In the genomic region with DNA sequence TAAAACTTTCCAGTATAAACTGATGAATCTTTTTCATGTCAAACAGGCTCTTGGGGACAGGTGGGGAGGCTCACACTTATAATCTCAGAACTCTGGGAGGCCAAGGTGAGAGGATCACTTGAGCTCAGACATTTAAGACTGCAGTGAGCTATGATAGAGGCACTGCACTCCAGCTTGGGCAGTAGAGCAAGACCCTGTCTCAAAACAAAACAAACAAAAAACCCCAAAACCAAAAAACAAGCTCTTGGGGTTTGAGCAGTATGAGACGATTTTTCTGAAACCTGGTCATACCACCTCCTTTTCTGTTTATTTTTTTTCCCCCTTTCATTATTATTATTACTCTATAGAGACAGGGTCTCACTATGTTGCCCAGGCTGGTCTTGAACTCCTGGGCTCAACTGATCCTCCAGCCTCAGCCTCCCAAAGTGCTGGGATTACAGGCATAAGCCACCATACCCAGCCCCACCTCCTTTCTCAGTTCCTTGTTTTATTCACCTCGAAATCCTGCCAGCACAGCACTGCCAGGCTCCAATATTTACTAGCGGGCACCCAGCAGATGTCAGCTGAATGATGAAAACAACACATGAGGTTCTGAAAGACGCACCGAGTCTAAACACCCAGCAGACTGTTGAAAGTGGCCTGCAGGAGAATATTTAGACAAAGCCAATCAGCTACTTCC, we compare ENCODE assay signal across 9 cellular contexts.
DNase-seq lines count a peak whose midpoint lies in the region; ATAC-seq lines count a peak whose summit lies in the region.
"Had no signal": no experiment of that assay in that cellular context is flagged by ENCODE, and none has a peak within 500 bp of the region (broad histone marks: within the 10 kb centered on the region; RNA-seq: fewer than 3 reads in every experiment).

No MANE protein-coding gene starts in this region.

- peaks cover 10% of the 10 kb centered on the region in 2 donors for H3K4me1 Mint-ChIP-seq in stimulated activated naive B cell treated with anti-CD40 and anti-IgM and Interleukin-4, amounts not matched to agents 10 μg/mL and 1 μg/mL and 100 μg/mL, for 72 hours
- H3K4me1 Mint-ChIP-seq: brain had no signal

- no peaks in the 10 kb centered on the region for H3K27me3 Mint-ChIP-seq in stimulated activated naive B cell treated with anti-CD40 and anti-IgM and Interleukin-4, amounts not matched to agents 10 μg/mL and 1 μg/mL and 100 μg/mL, for 72 hours

- no peak overlapping the region for H3K27ac Mint-ChIP-seq in stimulated activated naive B cell treated with anti-CD40 and anti-IgM and Interleukin-4, amounts not matched to agents 10 μg/mL and 1 μg/mL and 100 μg/mL, for 72 hours

- ATAC-seq in GM18870 (IDR thresholded peaks at IDR 0.05; ENCODE audit: unreplicated experiment) (peak; percentile 69), GM21786 (IDR thresholded peaks at IDR 0.05; ENCODE audit: unreplicated experiment) (peak; percentile 67), HG03521 (IDR thresholded peaks at IDR 0.05; ENCODE audit: unreplicated experiment) (peak; percentile 61)
- peak; percentile 79 to 86 for ATAC-seq in stimulated activated naive B cell treated with anti-CD40 and anti-IgM and Interleukin-4, amounts not matched to agents 10 μg/mL and 1 μg/mL and 100 μg/mL, for 72 hours (replicated peaks)

- peaks cover 3 to 5% of the 10 kb centered on the region in 2 donors for H3K9me3 Mint-ChIP-seq in stimulated activated naive B cell treated with anti-CD40 and anti-IgM and Interleukin-4, amounts not matched to agents 10 μg/mL and 1 μg/mL and 100 μg/mL, for 72 hours

- peak; percentile 36 for DNase-seq in stimulated activated naive B cell treated with anti-CD40 and anti-IgM and Interleukin-4, amounts not matched to agents 10 μg/mL and 1 μg/mL and 100 μg/mL, for 72 hours
- DNase-seq in NCI-H82 (lab: John Stamatoyannopoulos, UW) (no peak), NCI-H510A (lab: John Stamatoyannopoulos, UW) (no peak)
- no peak for DNase-seq in activated effector memory CD4-positive, alpha-beta T cell treated with anti-CD3 and anti-CD28 coated beads, Interleukin-2, amount 50 U/mL, for 16 hours
- DNase-seq: NCI-H1436 had no signal

- no peak overlapping the region for H3K4me3 Mint-ChIP-seq in stimulated activated naive B cell treated with anti-CD40 and anti-IgM and Interleukin-4, amounts not matched to agents 10 μg/mL and 1 μg/mL and 100 μg/mL, for 72 hours
- H3K4me3 Mint-ChIP-seq: brain had no signal

- H3K36me3 Mint-ChIP-seq in stimulated activated naive B cell treated with anti-CD40 and anti-IgM and Interleukin-4, amounts not matched to agents 10 μg/mL and 1 μg/mL and 100 μg/mL, for 72 hours = no peaks in the 10 kb centered on the region
- H3K36me3 Mint-ChIP-seq: brain had no signal
